ENCODE assay signal across 1 cellular context in genomic region chr11:44979536-44980399, GRCh38.
TF ChIP-seq lines count a peak whose summit lies in the region.

No MANE protein-coding gene starts in this region.

TF ChIP-seq in WTC11, 78 proteins besides CTCF, POLR2A, EP300 and RAD21 (continued from another document):
- TF ChIP-seq NFE2L1 (CRISPR knock-in tag; IDR thresholded peaks at IDR 0.05) (no peak), ZMAT4 (CRISPR knock-in tag; IDR thresholded peaks at IDR 0.05) (no peak), NR3C1 (CRISPR knock-in tag; conservative IDR thresholded peaks at IDR 0.05; ENCODE audit: low read depth) (0 out of 2 replicates have a peak, but pooled peaks have one; percentile 33), FOXP4 (CRISPR knock-in tag; IDR thresholded peaks at IDR 0.05) (peak; percentile 90), ELF4 (CRISPR knock-in tag; IDR thresholded peaks at IDR 0.05; ENCODE audit: low read depth) (no peak), ZSCAN18 (CRISPR knock-in tag; IDR thresholded peaks at IDR 0.05) (no peak), ZBTB43 (CRISPR knock-in tag; IDR thresholded peaks at IDR 0.05) (no peak)
